1 cellular context compared by ENCODE assay signal in the genomic region with DNA sequence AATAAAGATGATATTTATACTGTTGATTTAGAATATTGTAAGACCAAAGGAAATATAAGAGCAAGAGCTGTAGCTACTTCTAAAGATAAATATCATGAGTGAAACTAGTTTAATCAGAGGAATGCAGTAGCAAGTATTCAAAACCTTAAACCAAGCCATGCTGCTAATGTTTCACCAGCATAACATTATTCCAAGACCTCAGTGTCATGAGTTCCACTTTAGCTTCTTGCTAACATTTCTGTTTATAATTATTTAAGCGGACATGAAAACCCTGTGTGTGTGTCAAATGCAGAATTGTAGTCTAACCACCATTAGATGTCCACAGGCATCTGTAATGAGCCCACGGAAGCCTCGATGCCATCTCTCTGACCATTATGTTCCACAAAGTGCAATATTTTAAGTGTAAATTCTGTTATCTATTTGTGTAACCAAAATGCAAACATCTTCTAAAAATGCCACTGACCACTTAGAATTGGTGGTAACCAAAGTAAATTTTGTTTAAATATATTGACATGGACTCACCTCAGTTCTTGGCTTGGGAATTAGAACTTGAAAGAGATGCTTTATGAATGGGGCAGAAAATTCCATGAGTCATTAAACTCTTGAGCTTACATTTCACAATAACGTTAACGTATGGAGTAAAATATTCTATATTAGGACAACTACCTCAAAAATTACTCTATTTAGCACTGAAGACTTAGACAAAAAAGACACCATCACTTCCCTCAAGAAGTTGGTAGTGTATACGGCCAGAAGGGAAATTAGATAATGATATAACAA.
TF ChIP-seq lines count a peak whose summit lies in the region.

No MANE protein-coding gene starts in this region.

TF ChIP-seq in SK-N-SH treated with all-trans-retinoic acid at 6 μM for 48 hours, 23 proteins besides CTCF, POLR2A, EP300 and RAD21 (continued from another document):
- TF ChIP-seq, protein P1, sequence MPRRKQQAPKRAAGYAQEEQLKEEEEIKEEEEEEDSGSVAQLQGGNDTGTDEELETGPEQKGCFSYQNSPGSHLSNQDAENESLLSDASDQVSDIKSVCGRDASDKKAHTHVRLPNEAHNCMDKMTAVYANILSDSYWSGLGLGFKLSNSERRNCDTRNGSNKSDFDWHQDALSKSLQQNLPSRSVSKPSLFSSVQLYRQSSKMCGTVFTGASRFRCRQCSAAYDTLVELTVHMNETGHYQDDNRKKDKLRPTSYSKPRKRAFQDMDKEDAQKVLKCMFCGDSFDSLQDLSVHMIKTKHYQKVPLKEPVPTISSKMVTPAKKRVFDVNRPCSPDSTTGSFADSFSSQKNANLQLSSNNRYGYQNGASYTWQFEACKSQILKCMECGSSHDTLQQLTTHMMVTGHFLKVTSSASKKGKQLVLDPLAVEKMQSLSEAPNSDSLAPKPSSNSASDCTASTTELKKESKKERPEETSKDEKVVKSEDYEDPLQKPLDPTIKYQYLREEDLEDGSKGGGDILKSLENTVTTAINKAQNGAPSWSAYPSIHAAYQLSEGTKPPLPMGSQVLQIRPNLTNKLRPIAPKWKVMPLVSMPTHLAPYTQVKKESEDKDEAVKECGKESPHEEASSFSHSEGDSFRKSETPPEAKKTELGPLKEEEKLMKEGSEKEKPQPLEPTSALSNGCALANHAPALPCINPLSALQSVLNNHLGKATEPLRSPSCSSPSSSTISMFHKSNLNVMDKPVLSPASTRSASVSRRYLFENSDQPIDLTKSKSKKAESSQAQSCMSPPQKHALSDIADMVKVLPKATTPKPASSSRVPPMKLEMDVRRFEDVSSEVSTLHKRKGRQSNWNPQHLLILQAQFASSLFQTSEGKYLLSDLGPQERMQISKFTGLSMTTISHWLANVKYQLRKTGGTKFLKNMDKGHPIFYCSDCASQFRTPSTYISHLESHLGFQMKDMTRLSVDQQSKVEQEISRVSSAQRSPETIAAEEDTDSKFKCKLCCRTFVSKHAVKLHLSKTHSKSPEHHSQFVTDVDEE (CRISPR knock-in tag; IDR thresholded peaks at IDR 0.05) = no peak
- TF ChIP-seq ISL1 (CRISPR knock-in tag; IDR thresholded peaks at IDR 0.05) (no peak), ESRRG (CRISPR knock-in tag; IDR thresholded peaks at IDR 0.05) (no peak), ZNF8 (CRISPR knock-in tag; IDR thresholded peaks at IDR 0.05) (no peak), CSDC2 (CRISPR knock-in tag; IDR thresholded peaks at IDR 0.05) (no peak), TCF4 (CRISPR knock-in tag; IDR thresholded peaks at IDR 0.05; ENCODE audit: borderline replicate concordance) (no peak), RARB (CRISPR knock-in tag; IDR thresholded peaks at IDR 0.05) (no peak), ZFP3 (CRISPR knock-in tag; IDR thresholded peaks at IDR 0.05) (no peak)
- TF ChIP-seq, protein P2, sequence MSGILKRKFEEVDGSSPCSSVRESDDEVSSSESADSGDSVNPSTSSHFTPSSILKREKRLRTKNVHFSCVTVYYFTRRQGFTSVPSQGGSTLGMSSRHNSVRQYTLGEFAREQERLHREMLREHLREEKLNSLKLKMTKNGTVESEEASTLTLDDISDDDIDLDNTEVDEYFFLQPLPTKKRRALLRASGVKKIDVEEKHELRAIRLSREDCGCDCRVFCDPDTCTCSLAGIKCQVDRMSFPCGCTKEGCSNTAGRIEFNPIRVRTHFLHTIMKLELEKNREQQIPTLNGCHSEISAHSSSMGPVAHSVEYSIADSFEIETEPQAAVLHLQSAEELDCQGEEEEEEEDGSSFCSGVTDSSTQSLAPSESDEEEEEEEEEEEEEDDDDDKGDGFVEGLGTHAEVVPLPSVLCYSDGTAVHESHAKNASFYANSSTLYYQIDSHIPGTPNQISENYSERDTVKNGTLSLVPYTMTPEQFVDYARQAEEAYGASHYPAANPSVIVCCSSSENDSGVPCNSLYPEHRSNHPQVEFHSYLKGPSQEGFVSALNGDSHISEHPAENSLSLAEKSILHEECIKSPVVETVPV (CRISPR knock-in tag; IDR thresholded peaks at IDR 0.05) = no peak
- TF ChIP-seq, protein P3, sequence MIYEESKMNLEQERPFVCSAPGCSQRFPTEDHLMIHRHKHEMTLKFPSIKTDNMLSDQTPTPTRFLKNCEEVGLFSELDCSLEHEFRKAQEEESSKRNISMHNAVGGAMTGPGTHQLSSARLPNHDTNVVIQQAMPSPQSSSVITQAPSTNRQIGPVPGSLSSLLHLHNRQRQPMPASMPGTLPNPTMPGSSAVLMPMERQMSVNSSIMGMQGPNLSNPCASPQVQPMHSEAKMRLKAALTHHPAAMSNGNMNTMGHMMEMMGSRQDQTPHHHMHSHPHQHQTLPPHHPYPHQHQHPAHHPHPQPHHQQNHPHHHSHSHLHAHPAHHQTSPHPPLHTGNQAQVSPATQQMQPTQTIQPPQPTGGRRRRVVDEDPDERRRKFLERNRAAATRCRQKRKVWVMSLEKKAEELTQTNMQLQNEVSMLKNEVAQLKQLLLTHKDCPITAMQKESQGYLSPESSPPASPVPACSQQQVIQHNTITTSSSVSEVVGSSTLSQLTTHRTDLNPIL (CRISPR knock-in tag; IDR thresholded peaks at IDR 0.05; ENCODE audit: low read depth) = no peak
TF ChIP-seq in SK-N-SH treated with all-trans-retinoic acid at 6 μM for 48 hours: peak in this region for 0.
